25 cellular contexts compared by ENCODE assay signal in genomic region chr11:134556186-134556585, GRCh38.
"Had no signal": no experiment of that assay in that cellular context is flagged by ENCODE, and none has a peak within 500 bp of the region (broad histone marks: within the 10 kb centered on the region; RNA-seq: fewer than 3 reads in every experiment).

No MANE protein-coding gene starts in this region.

- H3K27ac ChIP-seq: ascending aorta, body of pancreas, KMS-11, Peyer's patch, RWPE1, SJCRH30 had no signal

- H3K36me3 ChIP-seq: ascending aorta, MG63, Peyer's patch, SJCRH30 had no signal

- H3K4me3 ChIP-seq: ascending aorta, body of pancreas, MG63, Peyer's patch, SJCRH30 had no signal

- DNase-seq: activated CD4-positive, alpha-beta T cell treated with anti-CD3 and anti-CD28 coated beads for 4 hours; activated effector memory CD4-positive, alpha-beta T cell treated with anti-CD3 and anti-CD28 coated beads, Interleukin-2, amount 50 U/mL, for 16 hours; activated naive CD4-positive, alpha-beta T cell treated with Interleukin-2 at 50 U/mL for 16 hours; activated naive CD8-positive, alpha-beta T cell treated with anti-CD3 and anti-CD28 coated beads, Interleukin-2, amount 50 U/mL, for 24 hours; activated T-cell treated with anti-CD3 and anti-CD28 coated beads, Interleukin-2, amount 50 U/mL, for 4 hours; amniotic stem cell; body of pancreas; MG63; MV-4-11; NCI-H1092 treated with DMSO at 0.1 percent for 48 hours; NCI-H1417 treated with DMSO at 0.1 percent for 48 hours; NCI-H1694; NCI-H2029 treated with DMSO at 0.1 percent for 48 hours; NCI-H510A treated with DMSO at 0.1 percent for 48 hours; NCI-H69; Peyer's patch; Right ventricle myocardium superior; SJCRH30; SK-N-SH; T-helper 1 cell had no signal

- ATAC-seq: activated CD4-positive, CD25-positive, alpha-beta regulatory T cell treated with anti-CD3 and anti-CD28 coated beads, Interleukin-2, amount 50 U/mL, for 24 hours; activated naive CD4-positive, alpha-beta T cell treated with anti-CD3 and anti-CD28 coated beads, Interleukin-2, amount 50 U/mL, for 72 hours; activated naive CD8-positive, alpha-beta T cell treated with anti-CD3 and anti-CD28 coated beads, Interleukin-2, amount 50 U/mL, for 24 hours; activated T-cell treated with anti-CD3 and anti-CD28 coated beads, Interleukin-2, amount 50 U/mL, for 4 hours; body of pancreas had no signal

- H3K27me3 ChIP-seq: ascending aorta, MG63, Peyer's patch, SJCRH30 had no signal

- H3K9me3 ChIP-seq: ascending aorta, body of pancreas, MG63, Peyer's patch, SJCRH30, SK-N-SH had no signal

- H3K4me1 ChIP-seq: ascending aorta, body of pancreas, Peyer's patch had no signal
